1 cellular context compared by ENCODE assay signal in the genomic region with DNA sequence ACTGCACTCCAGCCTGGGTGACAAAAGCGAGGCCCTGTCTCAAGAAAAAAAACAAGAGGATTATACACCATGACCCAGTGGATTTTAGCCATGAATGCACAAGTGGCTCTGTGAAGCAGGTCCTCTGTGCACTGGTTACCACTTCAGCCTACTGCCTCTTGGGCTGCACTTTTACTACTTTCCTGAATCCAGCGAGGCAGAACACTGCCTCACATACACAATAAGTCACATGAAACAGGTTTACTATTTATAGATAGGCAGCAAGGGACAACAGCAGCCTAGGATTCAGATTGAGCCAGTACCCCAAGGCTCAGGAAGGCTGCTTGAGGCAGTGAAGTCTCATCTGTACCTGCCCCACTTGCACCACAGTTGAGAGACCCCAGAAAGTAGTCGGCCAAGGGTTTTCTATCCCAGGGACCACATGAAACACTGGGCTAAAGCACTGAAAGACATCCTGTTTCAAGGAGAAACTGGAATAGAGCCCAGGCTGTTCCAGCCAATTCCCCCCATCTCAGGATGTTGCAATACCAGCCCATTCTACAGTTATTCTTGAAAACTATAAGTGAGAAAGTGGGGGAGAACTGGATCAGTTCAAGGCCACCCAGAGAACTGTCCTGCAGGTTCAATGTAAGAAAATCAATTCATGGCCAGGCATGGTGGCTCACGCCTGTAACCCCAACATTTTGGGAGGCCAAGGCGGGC.
TF ChIP-seq lines count a peak whose summit lies in the region.

No MANE protein-coding gene starts in this region.

TF ChIP-seq in K562, 482 proteins besides CTCF, POLR2A, EP300 and RAD21:
- TF ChIP-seq TFAM (CRISPR knock-in tag; conservative IDR thresholded peaks at IDR 0.05) (no peak), NELFE (IDR thresholded peaks at IDR 0.05; ENCODE audit: insufficient read depth, insufficient read length) (no peak), CREBBP (IDR thresholded peaks at IDR 0.05; ENCODE audit: low read depth, low read length) (no peak), NFIX (CRISPR knock-in tag; IDR thresholded peaks at IDR 0.05; ENCODE audit: low read depth) (no peak), TAF7 (tag; IDR thresholded peaks at IDR 0.05) (no peak), ZNF121 (CRISPR knock-in tag; conservative IDR thresholded peaks at IDR 0.05) (peak; percentile 48), CEBPB (tag; IDR thresholded peaks at IDR 0.05) (peak; percentile 77), STAG1 (CRISPR knock-in tag; IDR thresholded peaks at IDR 0.05; ENCODE audit: borderline replicate concordance) (no peak), GTF2E2 (tag; IDR thresholded peaks at IDR 0.05) (no peak), ZNF766 (CRISPR knock-in tag; conservative IDR thresholded peaks at IDR 0.05) (no peak), GABPB1 (CRISPR knock-in tag; IDR thresholded peaks at IDR 0.05) (no peak), CEBPG (CRISPR knock-in tag; IDR thresholded peaks at IDR 0.05) (no peak), CEBPG (tag; conservative IDR thresholded peaks at IDR 0.05 in 1 of 2, IDR thresholded peaks at IDR 0.05 in 1 of 2) (peak in 1 of 2 experiments; percentile 63; a peak in 2 of 4 replicates), PRMT5 (CRISPR knock-in tag; IDR thresholded peaks at IDR 0.05) (no peak), CBX3 (IDR thresholded peaks at IDR 0.05; ENCODE audit: borderline replicate concordance in 1 of 2, low read length in 2 of 2) (no peak)
- TF ChIP-seq, protein P1, sequence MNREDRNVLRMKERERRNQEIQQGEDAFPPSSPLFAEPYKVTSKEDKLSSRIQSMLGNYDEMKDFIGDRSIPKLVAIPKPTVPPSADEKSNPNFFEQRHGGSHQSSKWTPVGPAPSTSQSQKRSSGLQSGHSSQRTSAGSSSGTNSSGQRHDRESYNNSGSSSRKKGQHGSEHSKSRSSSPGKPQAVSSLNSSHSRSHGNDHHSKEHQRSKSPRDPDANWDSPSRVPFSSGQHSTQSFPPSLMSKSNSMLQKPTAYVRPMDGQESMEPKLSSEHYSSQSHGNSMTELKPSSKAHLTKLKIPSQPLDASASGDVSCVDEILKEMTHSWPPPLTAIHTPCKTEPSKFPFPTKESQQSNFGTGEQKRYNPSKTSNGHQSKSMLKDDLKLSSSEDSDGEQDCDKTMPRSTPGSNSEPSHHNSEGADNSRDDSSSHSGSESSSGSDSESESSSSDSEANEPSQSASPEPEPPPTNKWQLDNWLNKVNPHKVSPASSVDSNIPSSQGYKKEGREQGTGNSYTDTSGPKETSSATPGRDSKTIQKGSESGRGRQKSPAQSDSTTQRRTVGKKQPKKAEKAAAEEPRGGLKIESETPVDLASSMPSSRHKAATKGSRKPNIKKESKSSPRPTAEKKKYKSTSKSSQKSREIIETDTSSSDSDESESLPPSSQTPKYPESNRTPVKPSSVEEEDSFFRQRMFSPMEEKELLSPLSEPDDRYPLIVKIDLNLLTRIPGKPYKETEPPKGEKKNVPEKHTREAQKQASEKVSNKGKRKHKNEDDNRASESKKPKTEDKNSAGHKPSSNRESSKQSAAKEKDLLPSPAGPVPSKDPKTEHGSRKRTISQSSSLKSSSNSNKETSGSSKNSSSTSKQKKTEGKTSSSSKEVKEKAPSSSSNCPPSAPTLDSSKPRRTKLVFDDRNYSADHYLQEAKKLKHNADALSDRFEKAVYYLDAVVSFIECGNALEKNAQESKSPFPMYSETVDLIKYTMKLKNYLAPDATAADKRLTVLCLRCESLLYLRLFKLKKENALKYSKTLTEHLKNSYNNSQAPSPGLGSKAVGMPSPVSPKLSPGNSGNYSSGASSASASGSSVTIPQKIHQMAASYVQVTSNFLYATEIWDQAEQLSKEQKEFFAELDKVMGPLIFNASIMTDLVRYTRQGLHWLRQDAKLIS (CRISPR knock-in tag; IDR thresholded peaks at IDR 0.05), result no peak
- TF ChIP-seq, protein P2, sequence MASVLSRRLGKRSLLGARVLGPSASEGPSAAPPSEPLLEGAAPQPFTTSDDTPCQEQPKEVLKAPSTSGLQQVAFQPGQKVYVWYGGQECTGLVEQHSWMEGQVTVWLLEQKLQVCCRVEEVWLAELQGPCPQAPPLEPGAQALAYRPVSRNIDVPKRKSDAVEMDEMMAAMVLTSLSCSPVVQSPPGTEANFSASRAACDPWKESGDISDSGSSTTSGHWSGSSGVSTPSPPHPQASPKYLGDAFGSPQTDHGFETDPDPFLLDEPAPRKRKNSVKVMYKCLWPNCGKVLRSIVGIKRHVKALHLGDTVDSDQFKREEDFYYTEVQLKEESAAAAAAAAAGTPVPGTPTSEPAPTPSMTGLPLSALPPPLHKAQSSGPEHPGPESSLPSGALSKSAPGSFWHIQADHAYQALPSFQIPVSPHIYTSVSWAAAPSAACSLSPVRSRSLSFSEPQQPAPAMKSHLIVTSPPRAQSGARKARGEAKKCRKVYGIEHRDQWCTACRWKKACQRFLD (CRISPR knock-in tag; IDR thresholded peaks at IDR 0.05), result no peak
- TF ChIP-seq, protein P3, sequence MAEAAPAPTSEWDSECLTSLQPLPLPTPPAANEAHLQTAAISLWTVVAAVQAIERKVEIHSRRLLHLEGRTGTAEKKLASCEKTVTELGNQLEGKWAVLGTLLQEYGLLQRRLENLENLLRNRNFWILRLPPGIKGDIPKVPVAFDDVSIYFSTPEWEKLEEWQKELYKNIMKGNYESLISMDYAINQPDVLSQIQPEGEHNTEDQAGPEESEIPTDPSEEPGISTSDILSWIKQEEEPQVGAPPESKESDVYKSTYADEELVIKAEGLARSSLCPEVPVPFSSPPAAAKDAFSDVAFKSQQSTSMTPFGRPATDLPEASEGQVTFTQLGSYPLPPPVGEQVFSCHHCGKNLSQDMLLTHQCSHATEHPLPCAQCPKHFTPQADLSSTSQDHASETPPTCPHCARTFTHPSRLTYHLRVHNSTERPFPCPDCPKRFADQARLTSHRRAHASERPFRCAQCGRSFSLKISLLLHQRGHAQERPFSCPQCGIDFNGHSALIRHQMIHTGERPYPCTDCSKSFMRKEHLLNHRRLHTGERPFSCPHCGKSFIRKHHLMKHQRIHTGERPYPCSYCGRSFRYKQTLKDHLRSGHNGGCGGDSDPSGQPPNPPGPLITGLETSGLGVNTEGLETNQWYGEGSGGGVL (CRISPR knock-in tag; IDR thresholded peaks at IDR 0.05), result no peak
- TF ChIP-seq, protein P4, sequence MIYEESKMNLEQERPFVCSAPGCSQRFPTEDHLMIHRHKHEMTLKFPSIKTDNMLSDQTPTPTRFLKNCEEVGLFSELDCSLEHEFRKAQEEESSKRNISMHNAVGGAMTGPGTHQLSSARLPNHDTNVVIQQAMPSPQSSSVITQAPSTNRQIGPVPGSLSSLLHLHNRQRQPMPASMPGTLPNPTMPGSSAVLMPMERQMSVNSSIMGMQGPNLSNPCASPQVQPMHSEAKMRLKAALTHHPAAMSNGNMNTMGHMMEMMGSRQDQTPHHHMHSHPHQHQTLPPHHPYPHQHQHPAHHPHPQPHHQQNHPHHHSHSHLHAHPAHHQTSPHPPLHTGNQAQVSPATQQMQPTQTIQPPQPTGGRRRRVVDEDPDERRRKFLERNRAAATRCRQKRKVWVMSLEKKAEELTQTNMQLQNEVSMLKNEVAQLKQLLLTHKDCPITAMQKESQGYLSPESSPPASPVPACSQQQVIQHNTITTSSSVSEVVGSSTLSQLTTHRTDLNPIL (CRISPR knock-in tag; IDR thresholded peaks at IDR 0.05), result no peak
- TF ChIP-seq, protein P5, sequence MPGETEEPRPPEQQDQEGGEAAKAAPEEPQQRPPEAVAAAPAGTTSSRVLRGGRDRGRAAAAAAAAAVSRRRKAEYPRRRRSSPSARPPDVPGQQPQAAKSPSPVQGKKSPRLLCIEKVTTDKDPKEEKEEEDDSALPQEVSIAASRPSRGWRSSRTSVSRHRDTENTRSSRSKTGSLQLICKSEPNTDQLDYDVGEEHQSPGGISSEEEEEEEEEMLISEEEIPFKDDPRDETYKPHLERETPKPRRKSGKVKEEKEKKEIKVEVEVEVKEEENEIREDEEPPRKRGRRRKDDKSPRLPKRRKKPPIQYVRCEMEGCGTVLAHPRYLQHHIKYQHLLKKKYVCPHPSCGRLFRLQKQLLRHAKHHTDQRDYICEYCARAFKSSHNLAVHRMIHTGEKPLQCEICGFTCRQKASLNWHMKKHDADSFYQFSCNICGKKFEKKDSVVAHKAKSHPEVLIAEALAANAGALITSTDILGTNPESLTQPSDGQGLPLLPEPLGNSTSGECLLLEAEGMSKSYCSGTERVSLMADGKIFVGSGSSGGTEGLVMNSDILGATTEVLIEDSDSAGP (CRISPR knock-in tag; IDR thresholded peaks at IDR 0.05), result no peak
- TF ChIP-seq, protein P6, sequence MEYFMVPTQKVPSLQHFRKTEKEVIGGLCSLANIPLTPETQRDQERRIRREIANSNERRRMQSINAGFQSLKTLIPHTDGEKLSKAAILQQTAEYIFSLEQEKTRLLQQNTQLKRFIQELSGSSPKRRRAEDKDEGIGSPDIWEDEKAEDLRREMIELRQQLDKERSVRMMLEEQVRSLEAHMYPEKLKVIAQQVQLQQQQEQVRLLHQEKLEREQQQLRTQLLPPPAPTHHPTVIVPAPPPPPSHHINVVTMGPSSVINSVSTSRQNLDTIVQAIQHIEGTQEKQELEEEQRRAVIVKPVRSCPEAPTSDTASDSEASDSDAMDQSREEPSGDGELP (CRISPR knock-in tag; IDR thresholded peaks at IDR 0.05; ENCODE audit: borderline replicate concordance), result no peak
